Comparison of ENCODE assay signal across 10 cellular contexts in the genomic region with DNA sequence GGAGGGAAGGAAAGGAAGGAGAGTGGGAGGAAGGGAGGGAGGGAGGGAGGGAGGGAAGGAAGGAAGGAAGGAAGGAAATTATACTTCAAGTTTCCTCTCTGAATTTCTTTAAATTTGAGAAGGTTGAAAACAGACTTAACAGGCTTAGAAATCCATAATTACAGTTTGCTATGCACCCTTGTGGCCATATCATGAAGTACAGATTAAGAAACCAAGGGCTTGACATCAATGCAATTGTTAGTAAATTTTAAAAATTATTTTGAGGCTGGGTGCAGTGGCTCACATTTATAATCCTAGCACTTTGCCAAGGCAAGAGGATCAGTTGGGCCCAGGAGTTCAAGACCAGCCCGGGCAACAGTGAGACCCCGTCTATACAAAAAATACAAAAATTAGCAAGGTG. TPM values are rescaled to one million over a fixed set of nuclear protein-coding genes. Genes with fewer than 3 reads are reported as not detected.
A peak's percentile ranks its signal among the peaks of the same experiment; 100 is the strongest.
DNase-seq lines count a peak whose midpoint lies in the region; ATAC-seq and TF ChIP-seq lines count a peak whose summit lies in the region.
"Had no signal": no experiment of that assay in that cellular context is flagged by ENCODE, and none has a peak within 500 bp of the region (broad histone marks: within the 10 kb centered on the region; RNA-seq: fewer than 3 reads in every experiment).

No MANE protein-coding gene starts in this region.

- H3K4me3 ChIP-seq in epithelial cell of proximal tubule (ENCODE audit: low read depth, low read length) (no peak overlapping the region), smooth muscle cell (no peak overlapping the region)
- H3K4me3 ChIP-seq: MG63 had no signal

- H3K4me2 ChIP-seq in smooth muscle cell: no peak overlapping the region

- no peak overlapping the region for H3K27ac ChIP-seq in smooth muscle cell (ENCODE audit: low read depth)

- no peaks in the 10 kb centered on the region for H3K9me3 ChIP-seq in smooth muscle cell (replicated peaks; ENCODE audit: low read depth)
- H3K9me3 ChIP-seq: MG63 had no signal

- ATAC-seq in GM21528 (IDR thresholded peaks at IDR 0.05; ENCODE audit: low FRiP score, unreplicated experiment): no peak

- no peaks in the 10 kb centered on the region for H3F3A ChIP-seq in smooth muscle cell (ENCODE audit: low read depth)

- H3K79me2 ChIP-seq in smooth muscle cell (ENCODE audit: low read depth): no peaks in the 10 kb centered on the region

- no peak overlapping the region for H2AFZ ChIP-seq in smooth muscle cell (ENCODE audit: low read depth)

- peak; percentile 60 for DNase-seq in SIG-M5 treated with dmso at 0.1 percent for 504 hours (lab: John Stamatoyannopoulos, UW; ENCODE audit: unreplicated experiment)
- no peak for DNase-seq in SIG-M5 (lab: John Stamatoyannopoulos, UW)
- peak; percentile 5 for DNase-seq in NCI-H2171 treated with DMSO at 0.1 percent for 48 hours (lab: John Stamatoyannopoulos, UW)
- no peak for DNase-seq in epithelial cell of proximal tubule (ENCODE audit: low read depth)
- no peak for DNase-seq in smooth muscle cell (lab: John Stamatoyannopoulos, UW; ENCODE audit: unreplicated experiment)
- DNase-seq in NCI-H1092 treated with DMSO at 0.1 percent for 48 hours (lab: John Stamatoyannopoulos, UW): no peak
- no peak for DNase-seq in mucosa of gallbladder (ENCODE audit: low spot score)
- DNase-seq: cortex of kidney, MG63 had no signal

- no peaks in the 10 kb centered on the region for H3K4me1 ChIP-seq in smooth muscle cell (ENCODE audit: low read depth)

- WGBS in smooth muscle cell (ENCODE audit: low lambda C conversion rate): 96% methylated on average over 2 of the region's 2 CpGs

- H3K9ac ChIP-seq in smooth muscle cell (ENCODE audit: low read depth): no peak overlapping the region

- TF ChIP-seq CTCF in epithelial cell of proximal tubule (conservative IDR thresholded peaks at IDR 0.05; ENCODE audit: low read depth, low read length) (peak; percentile 54), smooth muscle cell (IDR thresholded peaks at IDR 0.05; ENCODE audit: borderline replicate concordance, insufficient read depth, poor library complexity, severe bottlenecking) (peak; percentile 42)

- no peaks in the 10 kb centered on the region for H4K20me1 ChIP-seq in smooth muscle cell (ENCODE audit: low read depth)

- no peaks in the 10 kb centered on the region for H3K27me3 ChIP-seq in smooth muscle cell (ENCODE audit: low read depth)
- H3K27me3 ChIP-seq: MG63 had no signal

- peaks cover 8% of the 10 kb centered on the region for H3K36me3 ChIP-seq in smooth muscle cell (ENCODE audit: low read depth)

RNA-seq across cellular contexts. Expression of a gene that starts 14.4 kb away (rescaled TPM):
- 42.2 and 55.3 TPM in 2 replicates for total RNA-seq in epithelial cell of proximal tubule
- total RNA-seq in smooth muscle cell: 36.5 and 42.4 TPM in 2 replicates
- polyA plus RNA-seq in smooth muscle cell: 25.0 and 34.1 TPM in 2 replicates
- total RNA-seq in mucosa of gallbladder: 20.8 TPM

RNA-seq across cellular contexts. Expression of a gene that starts 36.0 kb away (rescaled TPM):
- total RNA-seq in epithelial cell of proximal tubule (not detected in 2 replicates), smooth muscle cell (0.22 TPM in 1 of 2 replicates, not detected in the other), mucosa of gallbladder (2.4 TPM)
- polyA plus RNA-seq in smooth muscle cell: 0.59 and 0.91 TPM in 2 replicates

RNA-seq across cellular contexts. Expression of a gene that starts 47.3 kb away (rescaled TPM):
- total RNA-seq in epithelial cell of proximal tubule (135 and 136 TPM in 2 replicates), smooth muscle cell (74.8 and 86.8 TPM in 2 replicates), mucosa of gallbladder (145 TPM)
- 43.4 and 44.5 TPM in 2 replicates for polyA plus RNA-seq in smooth muscle cell

RNA-seq across cellular contexts. Expression of a gene that starts 51.0 kb away (rescaled TPM):
- total RNA-seq in epithelial cell of proximal tubule (0.29 and 20.8 TPM in 2 replicates), smooth muscle cell (5.1 and 6.4 TPM in 2 replicates), mucosa of gallbladder (26.8 TPM)
- polyA plus RNA-seq in smooth muscle cell: 5.4 and 7.9 TPM in 2 replicates

Comparison
In these comparisons a context has a peak if more than half of its experiments do, and no peak if none do; other contexts are left out.
1. DNase-seq: peak in SIG-M5 treated with dmso at 0.1 percent for 504 hours (single experiment) and NCI-H2171 treated with DMSO at 0.1 percent for 48 hours (single experiment); none in SIG-M5 (single experiment), epithelial cell of proximal tubule (single experiment), smooth muscle cell (single experiment), NCI-H1092 treated with DMSO at 0.1 percent for 48 hours (single experiment) and mucosa of gallbladder (single experiment).